In genomic region chr17:76735006-76735405, GRCh38 we compare ENCODE assay signal across 8 cellular contexts. TPM values are rescaled to one million over a fixed set of nuclear protein-coding genes. Genes with fewer than 3 reads are reported as not detected.
DNase-seq lines count a peak whose midpoint lies in the region; ATAC-seq and TF ChIP-seq lines count a peak whose summit lies in the region.

No MANE protein-coding gene starts in this region.

- H4K20me1 ChIP-seq in SU-DHL-6 (ENCODE audit: low read depth, low read length) = peaks cover 19% of the 10 kb centered on the region

- peaks cover 23 to 45% (median 38%) of the 10 kb centered on the region in 3 donors for H3K4me1 ChIP-seq in skeletal muscle tissue (ENCODE audit: control insufficient read depth in 3 of 3, insufficient read depth in 3 of 3, low read length in 3 of 3)

- H3K27me3 ChIP-seq in SU-DHL-6 (ENCODE audit: low read length) (no peaks in the 10 kb centered on the region), skeletal muscle tissue (ENCODE audit: control insufficient read depth in 3 of 3, insufficient read depth in 3 of 3, low read length in 3 of 3) (no peaks in the 10 kb centered on the region)

- no peak for DNase-seq in activated naive CD4-positive, alpha-beta T cell treated with anti-CD3 and anti-CD28 coated beads, Interleukin-2, amount 50 U/mL, for 16 hours
- DNase-seq in fibroblast of pulmonary artery (ENCODE audit: low read depth) = peak; percentile 41
- DNase-seq in stimulated activated CD4-positive, alpha-beta T cell treated with anti-CD3 and anti-CD28 coated beads, Interleukin-15, amount 100 ng/mL, for 24 hours = no peak
- no peak for DNase-seq in NCI-H510A treated with DMSO at 0.1 percent for 48 hours (lab: John Stamatoyannopoulos, UW)

- peak overlapping the region; percentile 100 for H3K27ac Mint-ChIP-seq in activated naive CD4-positive, alpha-beta T cell treated with anti-CD3 and anti-CD28 coated beads, Interleukin-2, amount 50 U/mL, for 24 hours

- peak overlapping the region; percentile 98 for H3K4me2 ChIP-seq in SU-DHL-6 (ENCODE audit: low read depth, low read length, poor library complexity, severe bottlenecking)

- H3K27me3 Mint-ChIP-seq in activated naive CD4-positive, alpha-beta T cell treated with anti-CD3 and anti-CD28 coated beads, Interleukin-2, amount 50 U/mL, for 24 hours = no peaks in the 10 kb centered on the region

- peaks cover 79% of the 10 kb centered on the region for H3K79me2 ChIP-seq in SU-DHL-6 (ENCODE audit: insufficient read depth, low read length)

- H3K9ac ChIP-seq in SU-DHL-6 (ENCODE audit: low read length) = peak overlapping the region; percentile 100
- H3K9ac ChIP-seq in skeletal muscle tissue (ENCODE audit: low read depth in 1 of 3, low read length in 3 of 3) = peak overlapping the region; percentile 48 to 99 (median 60)

- H3K27ac ChIP-seq in SU-DHL-6 (ENCODE audit: low read depth, low read length) (peak overlapping the region; percentile 94), skeletal muscle tissue (ENCODE audit: low read depth, low read length) (peak overlapping the region; percentile 99)

- peaks cover 35% of the 10 kb centered on the region for H3K36me3 Mint-ChIP-seq in activated naive CD4-positive, alpha-beta T cell treated with anti-CD3 and anti-CD28 coated beads, Interleukin-2, amount 50 U/mL, for 24 hours

- no peak for ATAC-seq in GM19035 (IDR thresholded peaks at IDR 0.05; ENCODE audit: unreplicated experiment)

- peak overlapping the region; percentile 99 for H3K4me3 ChIP-seq in SU-DHL-6 (ENCODE audit: insufficient read depth, low read length, poor library complexity, severe bottlenecking)
- H3K4me3 ChIP-seq in fibroblast of pulmonary artery (replicated peaks; ENCODE audit: low read depth, low read length) = peak overlapping the region; percentile 95
- H3K4me3 ChIP-seq in skeletal muscle tissue (ENCODE audit: low read length in 3 of 3) = peak overlapping the region; percentile 30 to 100 (median 84)

- H3K9me2 ChIP-seq in SU-DHL-6 (replicated peaks; ENCODE audit: insufficient read depth, low read length) = no peaks in the 10 kb centered on the region

- H3F3A ChIP-seq in SU-DHL-6 (ENCODE audit: insufficient read depth) = peaks cover 59% of the 10 kb centered on the region

- peak overlapping the region; percentile 99 for H3K4me3 Mint-ChIP-seq in activated naive CD4-positive, alpha-beta T cell treated with anti-CD3 and anti-CD28 coated beads, Interleukin-2, amount 50 U/mL, for 24 hours

- H3K9me3 ChIP-seq in SU-DHL-6 (ENCODE audit: insufficient read depth, low read length) (no peaks in the 10 kb centered on the region), skeletal muscle tissue (ENCODE audit: control insufficient read depth in 3 of 3, low read length in 3 of 3) (no peaks in the 10 kb centered on the region)

- TF ChIP-seq CTCF in SU-DHL-6 (IDR thresholded peaks at IDR 0.05; ENCODE audit: insufficient read depth, low read length, poor library complexity, severe bottlenecking) = no peak
- no peak for TF ChIP-seq CTCF in fibroblast of pulmonary artery (IDR thresholded peaks at IDR 0.05; ENCODE audit: low read length, missing control alignments)

- H3K4me1 Mint-ChIP-seq in activated naive CD4-positive, alpha-beta T cell treated with anti-CD3 and anti-CD28 coated beads, Interleukin-2, amount 50 U/mL, for 24 hours = peaks cover 51% of the 10 kb centered on the region

- H3K36me3 ChIP-seq in SU-DHL-6 (ENCODE audit: low read length) = peaks cover 45% of the 10 kb centered on the region
- peaks cover 29 to 42% (median 41%) of the 10 kb centered on the region in 3 donors for H3K36me3 ChIP-seq in skeletal muscle tissue (ENCODE audit: control insufficient read depth in 3 of 3, insufficient read depth in 3 of 3, low read length in 3 of 3)

- no peak overlapping the region for H2AFZ ChIP-seq in SU-DHL-6 (ENCODE audit: low read depth, low read length, severe bottlenecking)

- no peaks in the 10 kb centered on the region for H3K9me3 Mint-ChIP-seq in activated naive CD4-positive, alpha-beta T cell treated with anti-CD3 and anti-CD28 coated beads, Interleukin-2, amount 50 U/mL, for 24 hours

RNA-seq across cellular contexts. Expression of gene SRSF2, which starts 2.1 kb away (rescaled TPM):
- 52.2 TPM for total RNA-seq in skeletal muscle tissue

RNA-seq across cellular contexts. Expression of gene MFSD11, which starts 2.9 kb away (rescaled TPM):
- 76.7 TPM for total RNA-seq in skeletal muscle tissue

RNA-seq across cellular contexts. Expression of gene METTL23, which starts 8.4 kb away (rescaled TPM):
- 19.3 TPM for total RNA-seq in skeletal muscle tissue

RNA-seq across cellular contexts. Expression of gene JMJD6, which starts 8.6 kb away (rescaled TPM):
- 6.8 TPM for total RNA-seq in skeletal muscle tissue

RNA-seq across cellular contexts. Expression of gene MXRA7, which starts 24.2 kb away (rescaled TPM):
- total RNA-seq in skeletal muscle tissue = 75.7 TPM
